Comparison of ENCODE assay signal across 4 cellular contexts in genomic region chr9:122162415-122162814, GRCh38.
TF ChIP-seq lines count a peak whose summit lies in the region.

No MANE protein-coding gene starts in this region.

TF ChIP-seq in SK-N-SH treated with all-trans-retinoic acid at 6 μM for 48 hours, 23 proteins besides CTCF, POLR2A, EP300 and RAD21:
- TF ChIP-seq ZFP30 (CRISPR knock-in tag; IDR thresholded peaks at IDR 0.05), result no peak
- peak; percentile 100 for TF ChIP-seq ZNF8 (CRISPR knock-in tag; IDR thresholded peaks at IDR 0.05)

TF ChIP-seq in SK-N-SH, 30 proteins besides CTCF, POLR2A, EP300 and RAD21:
- no peak for TF ChIP-seq MAX (IDR thresholded peaks at IDR 0.05; ENCODE audit: low read depth)
- TF ChIP-seq ELF1 (IDR thresholded peaks at IDR 0.05), result no peak
- no peak for TF ChIP-seq SIN3A (IDR thresholded peaks at IDR 0.05; ENCODE audit: borderline replicate concordance, low read depth, low read length)
- TF ChIP-seq CHD2 (IDR thresholded peaks at IDR 0.05; ENCODE audit: low read length, partially characterized antibody), result no peak
- no peak for TF ChIP-seq RXRA (IDR thresholded peaks at IDR 0.05; ENCODE audit: borderline replicate concordance, low read depth)
- TF ChIP-seq FOSL2 (IDR thresholded peaks at IDR 0.05; ENCODE audit: borderline replicate concordance, low read depth), result no peak
- no peak for TF ChIP-seq YY1 (IDR thresholded peaks at IDR 0.05; ENCODE audit: low read depth)
- TF ChIP-seq TEAD4 (IDR thresholded peaks at IDR 0.05; ENCODE audit: borderline replicate concordance, insufficient read depth), result no peak
- TF ChIP-seq USF2 (IDR thresholded peaks at IDR 0.05; ENCODE audit: borderline replicate concordance, low read depth, low read length), result no peak
- no peak for TF ChIP-seq NFIC (IDR thresholded peaks at IDR 0.05; ENCODE audit: borderline replicate concordance)
- TF ChIP-seq GABPA (IDR thresholded peaks at IDR 0.05; ENCODE audit: low read depth), result no peak
- TF ChIP-seq FOXM1 (IDR thresholded peaks at IDR 0.05; ENCODE audit: low read depth), result no peak
- TF ChIP-seq PBX3 (IDR thresholded peaks at IDR 0.05), result no peak
- no peak for TF ChIP-seq FOXJ3 (CRISPR knock-in tag; IDR thresholded peaks at IDR 0.05)
- TF ChIP-seq RFX5 (IDR thresholded peaks at IDR 0.05; ENCODE audit: low read length), result no peak
- no peak for TF ChIP-seq TCF12 (IDR thresholded peaks at IDR 0.05)

TF ChIP-seq in WTC11, 78 proteins besides CTCF, POLR2A, EP300 and RAD21:
- no peak for TF ChIP-seq ZBTB21 (CRISPR knock-in tag; IDR thresholded peaks at IDR 0.05; ENCODE audit: borderline replicate concordance)
- peak; percentile 69; the same call in 1 of the 2 replicates for TF ChIP-seq GTF2I (CRISPR knock-in tag; conservative IDR thresholded peaks at IDR 0.05)

TF ChIP-seq in H1, 55 proteins besides CTCF, POLR2A, EP300 and RAD21:
- TF ChIP-seq TAF1 (IDR thresholded peaks at IDR 0.05; ENCODE audit: low read depth, low read length) (no peak), KDM1A (IDR thresholded peaks at IDR 0.05; ENCODE audit: borderline replicate concordance, low read length) (peak; percentile 80; the same call in 1 of the 2 replicates)
